In genomic region chr1:9198538-9199361, GRCh38 we compare ENCODE assay signal across 9 cellular contexts. TPM values are rescaled to one million over a fixed set of nuclear protein-coding genes. Genes with fewer than 3 reads are reported as not detected.
DNase-seq lines count a peak whose midpoint lies in the region; ATAC-seq and TF ChIP-seq lines count a peak whose summit lies in the region.
"Had no signal": no experiment of that assay in that cellular context is flagged by ENCODE, and none has a peak within 500 bp of the region (broad histone marks: within the 10 kb centered on the region; RNA-seq: fewer than 3 reads in every experiment).

No MANE protein-coding gene starts in this region.

- TF ChIP-seq RAD21 in liver (IDR thresholded peaks at IDR 0.05) = peak in 1 of 2 donors; percentile 22

- H3K9ac ChIP-seq in liver (ENCODE audit: low read depth in 1 of 2, low read length in 2 of 2) = no peak overlapping the region

- H3K4me3 ChIP-seq in brain microvascular endothelial cell (ENCODE audit: low read depth, low read length) (peak overlapping the region; percentile 89), liver (ENCODE audit: low read depth in 1 of 3, low read length in 3 of 3) (no peak overlapping the region), aorta (ENCODE audit: low read length in 2 of 2) (peak overlapping the region in 1 of 2 donors; percentile 2), HAP-1 (no peak overlapping the region)

- in situ Hi-C loops in brain microvascular endothelial cell (cut with HindIII; ENCODE audit: low pct_ligation_motif_present, low sequenced_read_pairs) = no loop called here
- in situ Hi-C loops in HAP-1 (cut with MboI; ENCODE audit: low sequenced_read_pairs) = loop anchor here (10.0 kb wide), 1 partner anchor 84 kb away; no protein-coding TSS in a partner anchor

- H3K27me3 ChIP-seq in brain microvascular endothelial cell (replicated peaks) = no peaks in the 10 kb centered on the region
- H3K27me3 ChIP-seq in liver (ENCODE audit: control insufficient read depth in 4 of 4, insufficient read depth in 4 of 4, low read length in 3 of 4) = peaks cover 4 to 19% (median 11%) of the 10 kb centered on the region in 4 donors
- H3K27me3 ChIP-seq in aorta (ENCODE audit: control insufficient read depth in 1 of 2, insufficient read depth in 2 of 2, low read length in 1 of 2) = no peaks in the 10 kb centered on the region
- peaks cover 31% of the 10 kb centered on the region for H3K27me3 ChIP-seq in HAP-1 (ENCODE audit: low read depth)

- H3K4me1 ChIP-seq in liver (ENCODE audit: control insufficient read depth in 4 of 4, insufficient read depth in 4 of 4, low read length in 3 of 4) (peaks cover 0 to 10% (median 1%) of the 10 kb centered on the region in 4 donors), aorta (ENCODE audit: control insufficient read depth in 1 of 2, insufficient read depth in 2 of 2, low read length in 2 of 2) (no peaks in the 10 kb centered on the region), HAP-1 (peaks cover 3% of the 10 kb centered on the region)

- TF ChIP-seq CTCF in brain microvascular endothelial cell (IDR thresholded peaks at IDR 0.05; ENCODE audit: low read depth, low read length, missing control alignments) (peak; percentile 25), liver (IDR thresholded peaks at IDR 0.05; ENCODE audit: low read depth, low read length, missing input control) (peak; percentile 7)

- WGBS in liver = 28% methylated on average over 54 of the region's 54 CpGs
- 15 to 19% methylated on average over 47 to 54 of the region's 54 CpGs for WGBS in aorta, 2 donors

- H3K36me3 ChIP-seq in brain microvascular endothelial cell (replicated peaks) (peaks cover 15% of the 10 kb centered on the region), liver (ENCODE audit: control insufficient read depth in 4 of 4, insufficient read depth in 3 of 4, low read depth in 1 of 4, low read length in 3 of 4) (no peaks in the 10 kb centered on the region), aorta (ENCODE audit: control insufficient read depth in 1 of 2, insufficient read depth in 2 of 2, low read length in 1 of 2) (no peaks in the 10 kb centered on the region), HAP-1 (replicated peaks) (no peaks in the 10 kb centered on the region)

- intact Hi-C loops in aorta (cut with DNase I) = loop anchor here (5.0 kb wide), 2 partner anchors 56 to 86 kb away; no protein-coding TSS in a partner anchor

- ATAC-seq in aorta (ENCODE audit: low FRiP score) (peak; percentile 37), GM18505 (IDR thresholded peaks at IDR 0.05; ENCODE audit: unreplicated experiment) (no peak)

- H3K9me3 ChIP-seq in liver (ENCODE audit: control insufficient read depth in 4 of 4, low read length in 3 of 4) (no peaks in the 10 kb centered on the region), aorta (ENCODE audit: control insufficient read depth, low read length) (no peaks in the 10 kb centered on the region), HAP-1 (no peaks in the 10 kb centered on the region)

- H3K27ac ChIP-seq in brain microvascular endothelial cell (peak overlapping the region; percentile 88), liver (ENCODE audit: low read depth in 1 of 2, low read length in 2 of 2) (no peak overlapping the region), aorta (ENCODE audit: low read depth in 1 of 2, low read length in 2 of 2) (no peak overlapping the region)
- H3K27ac ChIP-seq: skin epidermis had no signal

- no peak for TF ChIP-seq POLR2A in GM18505 (IDR thresholded peaks at IDR 0.05; ENCODE audit: borderline replicate concordance, extremely low read depth, insufficient read depth, insufficient read length)

- DNase-seq in stimulated activated CD4-positive, alpha-beta T cell treated with anti-CD3 and anti-CD28 coated beads, Interleukin-15, amount 100 ng/mL, for 24 hours = peak; percentile 39
- no peak for DNase-seq in stimulated activated CD4-positive, alpha-beta T cell treated with anti-CD3 and anti-CD28 coated beads, Interleukin-4, amount 100 ng/mL, for 4 hours
- peak; percentile 63 for DNase-seq in brain microvascular endothelial cell
- peak; percentile 48 to 82 for DNase-seq in aorta
- DNase-seq in HAP-1 (ENCODE audit: low spot score in 2 of 2) = no peak
- DNase-seq in cerebellar cortex (ENCODE audit: low spot score) = no peak

TF ChIP-seq in liver, 16 proteins besides CTCF, POLR2A, EP300 and RAD21:
- TF ChIP-seq EGR1 (IDR thresholded peaks at IDR 0.05; ENCODE audit: low read depth in 2 of 2) (no peak), FOXA2 (IDR thresholded peaks at IDR 0.05) (no peak), FOXA1 (IDR thresholded peaks at IDR 0.05) (no peak), ATF3 (IDR thresholded peaks at IDR 0.05) (no peak), NR2F2 (IDR thresholded peaks at IDR 0.05) (no peak), HNF4G (IDR thresholded peaks at IDR 0.05) (no peak), JUND (IDR thresholded peaks at IDR 0.05) (no peak), MAX (IDR thresholded peaks at IDR 0.05) (no peak), RXRA (IDR thresholded peaks at IDR 0.05) (no peak)
TF ChIP-seq in liver: peak in this region for 0.

RNA-seq across cellular contexts. Expression of gene H6PD, which starts 35.8 kb away (rescaled TPM):
- 100 to 1,000 TPM in 1 of 2 donors, 10 to 100 TPM in 1; 47.7 to 134 TPM for total RNA-seq in liver
- 10 to 100 TPM; 28.9 to 65.8 TPM for polyA plus RNA-seq in liver
- total RNA-seq in aorta = 10 to 100 TPM; 62.6 to 65.4 TPM
- 10 to 100 TPM in 1 of 2 donors, 1 to 10 TPM in 1; 4.8 to 17.9 TPM for polyA plus RNA-seq in aorta

Comparison
In these comparisons a context has a peak if more than half of its experiments do, and no peak if none do; other contexts are left out.
1. DNase-seq: peak in stimulated activated CD4-positive, alpha-beta T cell treated with anti-CD3 and anti-CD28 coated beads, Interleukin-15, amount 100 ng/mL, for 24 hours (single experiment), brain microvascular endothelial cell (single experiment) and aorta (2 of 2); none in stimulated activated CD4-positive, alpha-beta T cell treated with anti-CD3 and anti-CD28 coated beads, Interleukin-4, amount 100 ng/mL, for 4 hours (0 of 2), HAP-1 (0 of 2) and cerebellar cortex (single experiment).